ENCODE assay signal across 8 cellular contexts in the genomic region with DNA sequence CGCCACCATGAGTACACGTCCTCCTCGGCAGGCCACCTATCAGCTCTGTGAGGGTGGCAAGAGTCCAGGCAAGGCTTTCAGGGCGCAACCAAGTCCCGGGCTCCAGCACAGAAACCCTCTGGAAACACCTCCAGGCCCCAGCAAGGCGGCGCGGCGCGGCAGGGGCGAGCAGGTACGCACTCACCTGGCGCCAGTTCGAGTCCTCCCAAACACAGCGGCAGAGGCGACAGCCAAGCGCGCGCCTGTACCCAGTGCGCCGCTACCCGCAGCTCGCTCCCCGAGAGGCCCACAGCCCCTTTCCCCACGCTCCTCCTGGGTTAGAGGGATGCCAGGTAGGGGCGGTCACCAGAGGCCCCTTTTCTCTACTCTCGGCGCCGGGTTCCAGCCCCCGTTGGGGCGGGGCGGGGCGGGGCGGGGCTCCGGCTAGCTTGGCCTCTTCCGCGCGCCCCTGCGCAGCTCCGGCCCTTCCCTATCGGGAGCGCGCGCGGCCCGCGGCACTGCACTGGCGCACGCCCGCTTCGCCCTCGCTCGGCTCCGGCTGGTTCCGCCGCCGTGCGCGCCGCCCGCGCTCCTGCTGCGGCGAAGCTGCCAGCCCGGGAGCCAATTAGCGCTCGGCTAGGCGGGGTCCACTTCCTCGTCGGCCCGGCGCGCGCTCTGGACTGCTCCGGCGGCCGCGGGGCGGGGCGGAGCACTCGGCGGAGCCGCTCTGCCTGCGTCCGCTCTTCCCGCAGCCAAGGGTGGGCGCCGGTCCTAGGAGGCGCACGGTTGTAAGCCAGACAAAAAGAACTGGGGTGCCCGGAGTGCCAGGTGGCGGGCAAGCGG. TPM values are rescaled to one million over a fixed set of nuclear protein-coding genes. Genes with fewer than 3 reads are reported as not detected.
DNase-seq lines count a peak whose midpoint lies in the region; ATAC-seq and TF ChIP-seq lines count a peak whose summit lies in the region.

A gene (minus strand): TSS at position 332 of the 822 bp plus-strand sequence. CDS start 5,040 bp downstream, outside the sequence.
A gene with protein sequence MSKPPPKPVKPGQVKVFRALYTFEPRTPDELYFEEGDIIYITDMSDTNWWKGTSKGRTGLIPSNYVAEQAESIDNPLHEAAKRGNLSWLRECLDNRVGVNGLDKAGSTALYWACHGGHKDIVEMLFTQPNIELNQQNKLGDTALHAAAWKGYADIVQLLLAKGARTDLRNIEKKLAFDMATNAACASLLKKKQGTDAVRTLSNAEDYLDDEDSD (plus strand): TSS at position 691 of the 822 bp plus-strand sequence. CDS start 179 bp downstream, outside the sequence.

- no peak for TF ChIP-seq CTCF in CD4-positive, alpha-beta T cell (IDR thresholded peaks at IDR 0.05)
- peak in 1 of 4 donors; percentile 6 for TF ChIP-seq CTCF in right lobe of liver (IDR thresholded peaks at IDR 0.05)

- H3K27me3 Mint-ChIP-seq in CD4-positive, alpha-beta T cell, result no peaks in the 10 kb centered on the region
- H3K27me3 Mint-ChIP-seq in activated CD4-positive, alpha-beta memory T cell treated with anti-CD3 and anti-CD28 coated beads for 36 hours, result no peaks in the 10 kb centered on the region

- peak within 1 kb of the TSS; percentile 85 for H3K27ac Mint-ChIP-seq in CD4-positive, alpha-beta T cell
- peak within 1 kb of the TSS; percentile 98 for H3K27ac Mint-ChIP-seq in activated CD4-positive, alpha-beta memory T cell treated with anti-CD3 and anti-CD28 coated beads for 36 hours

- intact Hi-C loops in CD4-positive, alpha-beta T cell (cut with DNase I, micrococcal nuclease), result loop anchor here (1.0 to 10.0 kb wide), 9 partner anchors 59 to 1307 kb away; a partner anchor contains a TSS
- intact Hi-C loops in activated CD4-positive, alpha-beta memory T cell treated with anti-CD3 and anti-CD28 coated beads for 36 hours (cut with micrococcal nuclease), result loop anchor here (1.0 to 5.0 kb wide), 10 partner anchors 17 to 1936 kb away; a partner anchor contains a TSS
- intact Hi-C loops in right lobe of liver (cut with DNase I), result no loop called here

- no peaks in the 10 kb centered on the region for H3K9me3 ChIP-seq in CD4-positive, alpha-beta T cell (ENCODE audit: control insufficient read depth, low read length)
- H3K9me3 ChIP-seq in right lobe of liver, result no peaks in the 10 kb centered on the region

- H3K36me3 ChIP-seq in right lobe of liver, result no peaks in the 10 kb centered on the region

- TF ChIP-seq POLR2A in right lobe of liver (IDR thresholded peaks at IDR 0.05), result peak; percentile 97

- H3K4me1 ChIP-seq in right lobe of liver, result peaks cover 0 to 55% (median 17%) of the 10 kb centered on the region in 4 donors

- H3K4me1 Mint-ChIP-seq in CD4-positive, alpha-beta T cell (ENCODE audit: low read depth), result peaks cover 79% of the 10 kb centered on the region
- H3K4me1 Mint-ChIP-seq in activated CD4-positive, alpha-beta memory T cell treated with anti-CD3 and anti-CD28 coated beads for 36 hours (ENCODE audit: low read depth), result peaks cover 54% of the 10 kb centered on the region

- H3K27ac ChIP-seq in CD4-positive, alpha-beta T cell (ENCODE audit: low read depth, low read length), result peak within 1 kb of the TSS; percentile 90
- H3K27ac ChIP-seq in right lobe of liver, result peak within 1 kb of the TSS; percentile 90 to 98 (median 97)

- WGBS in right lobe of liver (ENCODE audit: insufficient coverage, low coverage, low lambda C conversion rate, missing lambda C conversion rate), result 0% methylated on average over 5 of the region's 93 CpGs

- H3K9me3 Mint-ChIP-seq in CD4-positive, alpha-beta T cell, result no peaks in the 10 kb centered on the region
- H3K9me3 Mint-ChIP-seq in activated CD4-positive, alpha-beta memory T cell treated with anti-CD3 and anti-CD28 coated beads for 36 hours, result no peaks in the 10 kb centered on the region

- CTCF ChIA-PET in CD4-positive, alpha-beta T cell (lab: Charles Lee), result interaction anchor here (0.6 to 5.4 kb wide), 11 partner anchors 9 to 314 kb away, joined by 3 to 29 read pairs (median 4); a partner anchor contains a TSS
- CTCF ChIA-PET in activated CD4-positive, alpha-beta memory T cell treated with anti-CD3 and anti-CD28 coated beads for 36 hours (lab: Charles Lee), result interaction anchor here (0.7 to 2.6 kb wide), 8 partner anchors 10 to 315 kb away, joined by 3 to 15 read pairs (median 4); a partner anchor contains a TSS

- H3K36me3 Mint-ChIP-seq in CD4-positive, alpha-beta T cell (ENCODE audit: low read depth), result peaks cover 25% of the 10 kb centered on the region
- H3K36me3 Mint-ChIP-seq in activated CD4-positive, alpha-beta memory T cell treated with anti-CD3 and anti-CD28 coated beads for 36 hours, result peaks cover 17% of the 10 kb centered on the region

- peak within 1 kb of the TSS; percentile 98 for H3K4me3 Mint-ChIP-seq in CD4-positive, alpha-beta T cell
- H3K4me3 Mint-ChIP-seq in activated CD4-positive, alpha-beta memory T cell treated with anti-CD3 and anti-CD28 coated beads for 36 hours, result peak within 1 kb of the TSS; percentile 96

- POLR2A ChIA-PET in CD4-positive, alpha-beta T cell (lab: Charles Lee), result interaction anchor here (0.6 to 6.0 kb wide), 32 partner anchors 9 to 1306 kb away, joined by 3 to 173 read pairs (median 5); a partner anchor contains a TSS
- POLR2A ChIA-PET in activated CD4-positive, alpha-beta memory T cell treated with anti-CD3 and anti-CD28 coated beads for 36 hours (lab: Charles Lee), result interaction anchor here (1.0 to 3.7 kb wide), 14 partner anchors 21 to 1351 kb away, joined by 3 to 31 read pairs (median 4); a partner anchor contains a TSS

- DNase-seq in CD4-positive, alpha-beta T cell, result peak; percentile 83 to 96 (median 90)
- peak; percentile 75 for DNase-seq in HK-2 (ENCODE audit: unreplicated experiment)
- DNase-seq in NCI-H82 treated with DMSO at 0.1 percent for 48 hours (lab: John Stamatoyannopoulos, UW; ENCODE audit: unreplicated experiment), result peak; percentile 60
- DNase-seq in activated CD4-positive, alpha-beta memory T cell treated with anti-CD3 and anti-CD28 coated beads for 36 hours, result peak; percentile 95
- DNase-seq in dermis microvascular lymphatic vessel endothelial cell (ENCODE audit: low read depth in 2 of 2), result peak; percentile 88 to 98
- DNase-seq in right lobe of liver, result peak; percentile 97 to 98 (median 98)
- DNase-seq in stimulated activated CD4-positive, alpha-beta T cell treated with anti-CD3 and anti-CD28 coated beads, Interleukin-4, amount 100 ng/mL, for 24 hours, result peak; percentile 93

- peak within 1 kb of the TSS; percentile 87 to 94 (median 94) for H3K4me3 ChIP-seq in right lobe of liver

- H3K27me3 ChIP-seq in CD4-positive, alpha-beta T cell (ENCODE audit: control insufficient read depth, insufficient read depth, low read length), result no peaks in the 10 kb centered on the region
- H3K27me3 ChIP-seq in right lobe of liver, result no peaks in the 10 kb centered on the region

- peak; percentile 81 for ATAC-seq in CD4-positive, alpha-beta T cell (ENCODE audit: poor library complexity)
- ATAC-seq in GM19455 (IDR thresholded peaks at IDR 0.05; ENCODE audit: unreplicated experiment) (peak; percentile 78), right lobe of liver (peak; percentile 79 to 93 (median 84))

RNA-seq across cellular contexts. Expression of the first gene that starts in this region (rescaled TPM):
- total RNA-seq in CD4-positive, alpha-beta T cell, result 10 to 100 TPM; 45.3 to 46.5 TPM
- 10 to 100 TPM; 35.3 to 41.2 TPM for total RNA-seq in activated CD4-positive, alpha-beta memory T cell treated with anti-CD3 and anti-CD28 coated beads for 36 hours
- total RNA-seq in dermis microvascular lymphatic vessel endothelial cell, result 19.4 and 22.0 TPM in 2 replicates
- total RNA-seq in right lobe of liver, result 10 to 100 TPM; 19.6 to 29.9 (median 21.9) TPM

RNA-seq across cellular contexts. Expression of the second gene that starts in this region (rescaled TPM):
- 10 to 100 TPM; 31.3 to 32.8 TPM for total RNA-seq in CD4-positive, alpha-beta T cell
- 100 to 1,000 TPM; 151 TPM for total RNA-seq in activated CD4-positive, alpha-beta memory T cell treated with anti-CD3 and anti-CD28 coated beads for 36 hours
- total RNA-seq in dermis microvascular lymphatic vessel endothelial cell (86.7 and 87.6 TPM in 2 replicates), right lobe of liver (10 to 100 TPM; 19.7 to 34.6 (median 24.7) TPM)

Comparison
In these comparisons a context has a peak if more than half of its experiments do, and no peak if none do; other contexts are left out.
1. Peak in every context shown above with its lines: DNase-seq, ATAC-seq, H3K4me3 ChIP-seq and H3K27ac ChIP-seq.
2. intact Hi-C loops: an anchor here in CD4-positive, alpha-beta T cell (1.0 to 10.0 kb wide) and activated CD4-positive, alpha-beta memory T cell treated with anti-CD3 and anti-CD28 coated beads for 36 hours (1.0 to 5.0 kb wide); none called in right lobe of liver.